ENCODE assay signal across 11 cellular contexts in the genomic region with DNA sequence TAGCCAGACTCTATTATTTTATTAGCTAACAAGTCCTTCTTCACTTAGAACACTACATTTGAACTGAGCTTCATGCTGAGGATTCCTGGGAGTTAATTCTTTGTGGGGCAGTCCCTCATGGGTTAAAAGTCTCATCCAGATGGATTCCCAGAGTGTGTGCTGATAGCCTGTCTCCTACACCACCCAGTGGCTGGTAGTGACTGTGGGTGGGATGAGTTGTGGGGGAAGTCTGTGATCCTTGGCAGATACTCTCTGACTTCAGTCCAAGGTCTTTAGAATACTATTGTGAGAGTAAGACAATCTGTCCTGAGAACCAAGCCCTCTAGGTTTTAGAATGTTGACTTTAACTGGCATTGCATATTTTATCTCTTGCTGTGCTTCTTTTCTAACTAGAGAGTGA. TPM values are rescaled to one million over a fixed set of nuclear protein-coding genes. Genes with fewer than 3 reads are reported as not detected.
DNase-seq lines count a peak whose midpoint lies in the region; ATAC-seq and TF ChIP-seq lines count a peak whose summit lies in the region.
"Had no signal": no experiment of that assay in that cellular context is flagged by ENCODE, and none has a peak within 500 bp of the region (broad histone marks: within the 10 kb centered on the region; RNA-seq: fewer than 3 reads in every experiment).

No MANE protein-coding gene starts in this region.

- H3K27me3 Mint-ChIP-seq in osteocyte (ENCODE audit: unreplicated experiment), result no peaks in the 10 kb centered on the region

- H3K4me1 Mint-ChIP-seq in osteocyte (ENCODE audit: unreplicated experiment), result peaks cover 45% of the 10 kb centered on the region

- peaks cover 49% of the 10 kb centered on the region for H3F3A ChIP-seq in SK-N-SH (replicated peaks; ENCODE audit: insufficient read depth)

- peak overlapping the region; percentile 83 to 93 for H3K27ac ChIP-seq in SK-N-SH (ENCODE audit: low read depth in 2 of 2, low read length in 1 of 2)
- H3K27ac ChIP-seq: spleen had no signal

- H3K79me2 ChIP-seq in SK-N-SH (ENCODE audit: insufficient read depth), result no peaks in the 10 kb centered on the region

- no peaks in the 10 kb centered on the region for H3K27me3 ChIP-seq in SK-N-SH (ENCODE audit: insufficient read depth)
- H3K27me3 ChIP-seq: spleen had no signal

- H3K4me1 ChIP-seq in SK-N-SH (ENCODE audit: control insufficient read depth in 1 of 2, insufficient read depth in 2 of 2, low read depth in 1 of 2, low read length in 1 of 2), result peaks cover 27 to 60% of the 10 kb centered on the region in 2 experiments
- H3K4me1 ChIP-seq: spleen had no signal

- peak; percentile 69 for TF ChIP-seq RAD21 in SK-N-SH (IDR thresholded peaks at IDR 0.05; ENCODE audit: low read length)

- no peak overlapping the region for H3K4me3 ChIP-seq in SK-N-SH (ENCODE audit: low read depth in 2 of 2, low read length in 1 of 2)
- H3K4me3 ChIP-seq: spleen had no signal

- DNase-seq in DMS 273 treated with DMSO at 0.1 percent for 48 hours (lab: John Stamatoyannopoulos, UW) (peak; percentile 18), SK-N-SH (peak; percentile 34), foreskin melanocyte (peak; percentile 45), osteocyte (ENCODE audit: extremely low spot score, unreplicated experiment) (no peak), T1000 (lab: John Stamatoyannopoulos, UW) (no peak), GOT3 (lab: John Stamatoyannopoulos, UW) (no peak)
- DNase-seq: activated CD8-positive, alpha-beta T cell treated with anti-CD3 and anti-CD28 coated beads, Interleukin-2, amount 10 ng/mL, durations not matched to agents 7 days and 5 days; NCI-H526; spleen had no signal

- peak overlapping the region; percentile 75 for H3K27ac Mint-ChIP-seq in osteocyte (ENCODE audit: unreplicated experiment)
- H3K27ac Mint-ChIP-seq: activated CD8-positive, alpha-beta T cell treated with anti-CD3 and anti-CD28 coated beads, Interleukin-2, amount 10 ng/mL, durations not matched to agents 7 days and 5 days had no signal

- no peaks in the 10 kb centered on the region for H3K9me3 ChIP-seq in SK-N-SH
- H3K9me3 ChIP-seq: spleen had no signal

- CTCF ChIA-PET in SK-N-SH (lab: Yijun Ruan, JAX), result interaction anchor here (1.2 to 4.0 kb wide), 10 partner anchors 16 to 290 kb away, joined by 3 to 16 read pairs (median 4); a partner anchor contains a TSS

- ATAC-seq in HG03442 (IDR thresholded peaks at IDR 0.05; ENCODE audit: unreplicated experiment) (no peak), GM18858 (IDR thresholded peaks at IDR 0.05; ENCODE audit: unreplicated experiment) (no peak)
- ATAC-seq: activated CD8-positive, alpha-beta T cell treated with anti-CD3 and anti-CD28 coated beads, Interleukin-2, amount 10 ng/mL, durations not matched to agents 7 days and 5 days had no signal

- 0 out of 4 replicates have a peak, but pooled peaks of 1 of the 2 experiments have one; percentile 8 for TF ChIP-seq EP300 in SK-N-SH (IDR thresholded peaks at IDR 0.05; ENCODE audit: borderline replicate concordance in 1 of 2, low read depth in 1 of 2, low read length in 1 of 2)

- H3K9me3 Mint-ChIP-seq in osteocyte (ENCODE audit: unreplicated experiment), result no peaks in the 10 kb centered on the region

- H3K9me2 ChIP-seq in SK-N-SH, result no peaks in the 10 kb centered on the region

- peak overlapping the region; percentile 2 for H3K4me3 Mint-ChIP-seq in osteocyte (ENCODE audit: unreplicated experiment)
- H3K4me3 Mint-ChIP-seq: activated CD8-positive, alpha-beta T cell treated with anti-CD3 and anti-CD28 coated beads, Interleukin-2, amount 10 ng/mL, durations not matched to agents 7 days and 5 days had no signal

- no peaks in the 10 kb centered on the region for H3K36me3 ChIP-seq in SK-N-SH (replicated peaks in 1 of 2; ENCODE audit: control insufficient read depth in 1 of 2, insufficient read depth in 2 of 2, low read length in 1 of 2)
- H3K36me3 ChIP-seq: spleen had no signal

- TF ChIP-seq CTCF in SK-N-SH (IDR thresholded peaks at IDR 0.05) (peak; percentile 65), osteocyte (IDR thresholded peaks at IDR 0.05) (peak; percentile 53)

- peak overlapping the region; percentile 51; the same call in 1 of the 2 replicates for H3K9ac ChIP-seq in SK-N-SH

- POLR2A ChIA-PET in SK-N-SH (lab: Yijun Ruan, JAX), result no interaction called here

- no peaks in the 10 kb centered on the region for H3K36me3 Mint-ChIP-seq in osteocyte (ENCODE audit: unreplicated experiment)

- no peaks in the 10 kb centered on the region for H4K20me1 ChIP-seq in SK-N-SH (ENCODE audit: insufficient read depth)

- peak overlapping the region; percentile 53 for H3K4me2 ChIP-seq in SK-N-SH

- H2AFZ ChIP-seq in SK-N-SH (ENCODE audit: low read depth), result no peak overlapping the region

TF ChIP-seq in SK-N-SH, 30 proteins besides CTCF, POLR2A, EP300 and RAD21 (continues in another document):
- TF ChIP-seq ELF1 (IDR thresholded peaks at IDR 0.05), result no peak
- peak; percentile 51 for TF ChIP-seq NFIC (IDR thresholded peaks at IDR 0.05; ENCODE audit: borderline replicate concordance)
- TF ChIP-seq FOXJ3 (CRISPR knock-in tag; IDR thresholded peaks at IDR 0.05), result no peak
- TF ChIP-seq RXRA (IDR thresholded peaks at IDR 0.05; ENCODE audit: borderline replicate concordance, low read depth), result no peak
- no peak for TF ChIP-seq GABPA (IDR thresholded peaks at IDR 0.05; ENCODE audit: low read depth)
- TF ChIP-seq FOXM1 (IDR thresholded peaks at IDR 0.05; ENCODE audit: low read depth), result no peak
- TF ChIP-seq EZH2phosphoT487 (IDR thresholded peaks at IDR 0.05; ENCODE audit: borderline replicate concordance, low read depth), result no peak
- TF ChIP-seq SIN3A (IDR thresholded peaks at IDR 0.05; ENCODE audit: borderline replicate concordance, low read depth, low read length), result no peak
- TF ChIP-seq, protein P1, sequence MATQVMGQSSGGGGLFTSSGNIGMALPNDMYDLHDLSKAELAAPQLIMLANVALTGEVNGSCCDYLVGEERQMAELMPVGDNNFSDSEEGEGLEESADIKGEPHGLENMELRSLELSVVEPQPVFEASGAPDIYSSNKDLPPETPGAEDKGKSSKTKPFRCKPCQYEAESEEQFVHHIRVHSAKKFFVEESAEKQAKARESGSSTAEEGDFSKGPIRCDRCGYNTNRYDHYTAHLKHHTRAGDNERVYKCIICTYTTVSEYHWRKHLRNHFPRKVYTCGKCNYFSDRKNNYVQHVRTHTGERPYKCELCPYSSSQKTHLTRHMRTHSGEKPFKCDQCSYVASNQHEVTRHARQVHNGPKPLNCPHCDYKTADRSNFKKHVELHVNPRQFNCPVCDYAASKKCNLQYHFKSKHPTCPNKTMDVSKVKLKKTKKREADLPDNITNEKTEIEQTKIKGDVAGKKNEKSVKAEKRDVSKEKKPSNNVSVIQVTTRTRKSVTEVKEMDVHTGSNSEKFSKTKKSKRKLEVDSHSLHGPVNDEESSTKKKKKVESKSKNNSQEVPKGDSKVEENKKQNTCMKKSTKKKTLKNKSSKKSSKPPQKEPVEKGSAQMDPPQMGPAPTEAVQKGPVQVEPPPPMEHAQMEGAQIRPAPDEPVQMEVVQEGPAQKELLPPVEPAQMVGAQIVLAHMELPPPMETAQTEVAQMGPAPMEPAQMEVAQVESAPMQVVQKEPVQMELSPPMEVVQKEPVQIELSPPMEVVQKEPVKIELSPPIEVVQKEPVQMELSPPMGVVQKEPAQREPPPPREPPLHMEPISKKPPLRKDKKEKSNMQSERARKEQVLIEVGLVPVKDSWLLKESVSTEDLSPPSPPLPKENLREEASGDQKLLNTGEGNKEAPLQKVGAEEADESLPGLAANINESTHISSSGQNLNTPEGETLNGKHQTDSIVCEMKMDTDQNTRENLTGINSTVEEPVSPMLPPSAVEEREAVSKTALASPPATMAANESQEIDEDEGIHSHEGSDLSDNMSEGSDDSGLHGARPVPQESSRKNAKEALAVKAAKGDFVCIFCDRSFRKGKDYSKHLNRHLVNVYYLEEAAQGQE (IDR thresholded peaks at IDR 0.05; ENCODE audit: low read depth, low read length), result no peak
- no peak for TF ChIP-seq MXI1 (IDR thresholded peaks at IDR 0.05; ENCODE audit: low read depth, low read length)
- TF ChIP-seq POLR2AphosphoS5 (IDR thresholded peaks at IDR 0.05; ENCODE audit: low read depth, low read length), result peak; percentile 24; the same call in 1 of the 2 replicates
- TF ChIP-seq MEF2A (IDR thresholded peaks at IDR 0.05; ENCODE audit: borderline replicate concordance, low read depth), result no peak
- TF ChIP-seq, protein P2, sequence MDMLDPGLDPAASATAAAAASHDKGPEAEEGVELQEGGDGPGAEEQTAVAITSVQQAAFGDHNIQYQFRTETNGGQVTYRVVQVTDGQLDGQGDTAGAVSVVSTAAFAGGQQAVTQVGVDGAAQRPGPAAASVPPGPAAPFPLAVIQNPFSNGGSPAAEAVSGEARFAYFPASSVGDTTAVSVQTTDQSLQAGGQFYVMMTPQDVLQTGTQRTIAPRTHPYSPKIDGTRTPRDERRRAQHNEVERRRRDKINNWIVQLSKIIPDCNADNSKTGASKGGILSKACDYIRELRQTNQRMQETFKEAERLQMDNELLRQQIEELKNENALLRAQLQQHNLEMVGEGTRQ (IDR thresholded peaks at IDR 0.05; ENCODE audit: borderline replicate concordance, low read depth, low read length), result no peak
- TF ChIP-seq TCF12 (IDR thresholded peaks at IDR 0.05), result peak; percentile 64
- TF ChIP-seq JUND (IDR thresholded peaks at IDR 0.05), result no peak
- TF ChIP-seq, protein P3, sequence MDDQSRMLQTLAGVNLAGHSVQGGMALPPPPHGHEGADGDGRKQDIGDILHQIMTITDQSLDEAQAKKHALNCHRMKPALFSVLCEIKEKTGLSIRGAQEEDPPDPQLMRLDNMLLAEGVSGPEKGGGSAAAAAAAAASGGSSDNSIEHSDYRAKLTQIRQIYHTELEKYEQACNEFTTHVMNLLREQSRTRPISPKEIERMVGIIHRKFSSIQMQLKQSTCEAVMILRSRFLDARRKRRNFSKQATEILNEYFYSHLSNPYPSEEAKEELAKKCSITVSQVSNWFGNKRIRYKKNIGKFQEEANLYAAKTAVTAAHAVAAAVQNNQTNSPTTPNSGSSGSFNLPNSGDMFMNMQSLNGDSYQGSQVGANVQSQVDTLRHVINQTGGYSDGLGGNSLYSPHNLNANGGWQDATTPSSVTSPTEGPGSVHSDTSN (IDR thresholded peaks at IDR 0.05), result peak; percentile 39; the same call in 1 of the 2 replicates
- TF ChIP-seq RCOR1 (IDR thresholded peaks at IDR 0.05; ENCODE audit: low read length), result no peak
- TF ChIP-seq, protein P4, sequence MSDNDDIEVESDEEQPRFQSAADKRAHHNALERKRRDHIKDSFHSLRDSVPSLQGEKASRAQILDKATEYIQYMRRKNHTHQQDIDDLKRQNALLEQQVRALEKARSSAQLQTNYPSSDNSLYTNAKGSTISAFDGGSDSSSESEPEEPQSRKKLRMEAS (IDR thresholded peaks at IDR 0.05; ENCODE audit: low read depth), result 0 out of 2 replicates have a peak, but pooled peaks have one; percentile 37

RNA-seq across cellular contexts. Expression of a gene that starts 37.2 kb away (rescaled TPM):
- polyA plus RNA-seq in SK-N-SH (2012; rRNA removed), result 1.7 and 4.1 TPM in 2 replicates
- 3.3 TPM in 2 replicates for polyA plus RNA-seq in SK-N-SH (2012; cell fraction: cytosol; rRNA removed)
- polyA plus RNA-seq in SK-N-SH (2012; cell fraction: nucleus; rRNA removed), result 4.3 and 5.7 TPM in 2 replicates
- 3.8 and 4.1 TPM in 2 replicates for total RNA-seq in osteocyte

Comparison
In these comparisons a context has a peak if more than half of its experiments do, and no peak if none do; other contexts are left out.
1. DNase-seq: peak in DMS 273 treated with DMSO at 0.1 percent for 48 hours (single experiment), SK-N-SH (single experiment) and foreskin melanocyte (single experiment); none in osteocyte (single experiment), T1000 (single experiment) and GOT3 (single experiment).